ENCODE assay signal across 32 cellular contexts in genomic region chr18:54767094-54767493, GRCh38.
DNase-seq lines count a peak whose midpoint lies in the region; ATAC-seq and TF ChIP-seq lines count a peak whose summit lies in the region.
"Had no signal": no experiment of that assay in that cellular context is flagged by ENCODE, and none has a peak within 500 bp of the region (broad histone marks: within the 10 kb centered on the region; RNA-seq: fewer than 3 reads in every experiment).

No MANE protein-coding gene starts in this region.

- peak; percentile 83 for ATAC-seq in mucosa of descending colon
- ATAC-seq in GM21528 (IDR thresholded peaks at IDR 0.05; ENCODE audit: low FRiP score, unreplicated experiment): no peak
- ATAC-seq: natural killer cell had no signal

- no peaks in the 10 kb centered on the region for H3K27me3 ChIP-seq in hepatocyte
- H3K27me3 ChIP-seq: colonic mucosa, Peyer's patch, suprapubic skin had no signal

- DNase-seq in LNCaP clone FGC (ENCODE audit: low read depth) (peak; percentile 93), hepatocyte (ENCODE audit: low spot score) (peak; percentile 38), mucosa of descending colon (no peak), OCI-M2 (lab: John Stamatoyannopoulos, UW; ENCODE audit: unreplicated experiment) (no peak)
- no peak for DNase-seq in activated CD4-positive, alpha-beta T cell treated with anti-CD3 and anti-CD28 coated beads for 4 hours
- no peak for DNase-seq in activated CD4-positive, alpha-beta T cell treated with anti-CD3 and anti-CD28 coated beads for 1 hour
- DNase-seq: activated CD4-positive, alpha-beta T cell treated with anti-CD3 and anti-CD28 coated beads, Interleukin-2, amount 50 U/mL, for 1 hour; activated effector memory CD4-positive, alpha-beta T cell treated with anti-CD3 and anti-CD28 coated beads, Interleukin-2, amount 50 U/mL, for 16 hours; activated T-cell treated with anti-CD3 and anti-CD28 coated beads, Interleukin-2, amount 50 U/mL, for 24 hours; CD4-positive, alpha-beta T cell; colonic mucosa; effector CD8-positive, alpha-beta T cell; immature natural killer cell; KBM-7; left ventricle myocardium inferior; midbrain; MM.1S; natural killer cell; NCI-H1105 treated with DMSO at 0.1 percent for 48 hours; NCI-H2081; NCI-H2227 treated with DMSO at 0.1 percent for 48 hours; NCI-H526; NK-92 treated with Interleukin-12 subunit alpha and Interleukin-12 subunit beta, amount 100 ng/mL, for 24 hours; nucleus accumbens; Peyer's patch; SHP77; stimulated activated naive CD4-positive, alpha-beta T cell; SW 1271; T-helper 9 cell had no signal

- peaks cover 52% of the 10 kb centered on the region for H3K4me1 ChIP-seq in hepatocyte (ENCODE audit: insufficient read depth)
- H3K4me1 ChIP-seq in mucosa of descending colon (ENCODE audit: low read depth): no peaks in the 10 kb centered on the region
- H3K4me1 ChIP-seq: colonic mucosa, left ventricle myocardium inferior, Peyer's patch, suprapubic skin had no signal

- H3K36me3 ChIP-seq in hepatocyte (replicated peaks; ENCODE audit: insufficient read depth, low read depth) (no peaks in the 10 kb centered on the region), mucosa of descending colon (ENCODE audit: low read depth) (no peaks in the 10 kb centered on the region)
- H3K36me3 ChIP-seq: colonic mucosa, left ventricle myocardium inferior, Peyer's patch, suprapubic skin had no signal

- 59% methylated on average over 1 of the region's 1 CpG for WGBS in hepatocyte (ENCODE audit: low lambda C conversion rate, missing lambda C conversion rate)

- intact Hi-C loops in mucosa of descending colon (cut with DNase I, micrococcal nuclease): loop anchor here in 1 of 2 donors (5.0 kb wide), 1 partner anchor 55 kb away; no protein-coding TSS in a partner anchor

- H3K9me3 ChIP-seq in hepatocyte (ENCODE audit: low read depth) (no peaks in the 10 kb centered on the region), mucosa of descending colon (no peaks in the 10 kb centered on the region)
- H3K9me3 ChIP-seq: colonic mucosa, left ventricle myocardium inferior, Peyer's patch, suprapubic skin had no signal

- peak overlapping the region; percentile 91 for H3K27ac ChIP-seq in 22Rv1
- peak overlapping the region; percentile 93 for H3K27ac ChIP-seq in hepatocyte
- H3K27ac ChIP-seq: colonic mucosa, left ventricle myocardium inferior, Peyer's patch, suprapubic skin had no signal

- no peaks in the 10 kb centered on the region for H4K20me1 ChIP-seq in hepatocyte (ENCODE audit: insufficient read depth, poor library complexity, severe bottlenecking)

- H3K9me2 ChIP-seq in hepatocyte (replicated peaks; ENCODE audit: insufficient read depth): no peaks in the 10 kb centered on the region

- H2AFZ ChIP-seq in hepatocyte: no peak overlapping the region

- H3K79me2 ChIP-seq in hepatocyte: no peaks in the 10 kb centered on the region

- peak overlapping the region; percentile 7 for H3K4me2 ChIP-seq in hepatocyte

- TF ChIP-seq CTCF in 22Rv1 (IDR thresholded peaks at IDR 0.05) (no peak), LNCaP clone FGC (IDR thresholded peaks at IDR 0.05; ENCODE audit: control insufficient read depth, extremely low read depth, insufficient read depth) (no peak), hepatocyte (IDR thresholded peaks at IDR 0.05; ENCODE audit: poor library complexity) (no peak), mucosa of descending colon (IDR thresholded peaks at IDR 0.05) (no peak)

- H3K4me3 ChIP-seq in LNCaP clone FGC (ENCODE audit: low read depth, low read length): 0 out of 2 replicates have a peak overlapping the region, but pooled peaks have one; percentile 25
- H3K4me3 ChIP-seq in hepatocyte: no peak overlapping the region
- no peak overlapping the region for H3K4me3 ChIP-seq in mucosa of descending colon
- H3K4me3 ChIP-seq: colonic mucosa, left ventricle myocardium inferior, Peyer's patch, suprapubic skin had no signal

Comparison
In these comparisons a context has a peak if more than half of its experiments do, and no peak if none do; other contexts are left out.
1. DNase-seq: peak in LNCaP clone FGC (single experiment) and hepatocyte (single experiment); none in mucosa of descending colon (0 of 3), activated CD4-positive, alpha-beta T cell treated with anti-CD3 and anti-CD28 coated beads for 4 hours (0 of 2), activated CD4-positive, alpha-beta T cell treated with anti-CD3 and anti-CD28 coated beads for 1 hour (single experiment) and OCI-M2 (single experiment).